Comparison of ENCODE assay signal across 1 cellular context in the genomic region with DNA sequence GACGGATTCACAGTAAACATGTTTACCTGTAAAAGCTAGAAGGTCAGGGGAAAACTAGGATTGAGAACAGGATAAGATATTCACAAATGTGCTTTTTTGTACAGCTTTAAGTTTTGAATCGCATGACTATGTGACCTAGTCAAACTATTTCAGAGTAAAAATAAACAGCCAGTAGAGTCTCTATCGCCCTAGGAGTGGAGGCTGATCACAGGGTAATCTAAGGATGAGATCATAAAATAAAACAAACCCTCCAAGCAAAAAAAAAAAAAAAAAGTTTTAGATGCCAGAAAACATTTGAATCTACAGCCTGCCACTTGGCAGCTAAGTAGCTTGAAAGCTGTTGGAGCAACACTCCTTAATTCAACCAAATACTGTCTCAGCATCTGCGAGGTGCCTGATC.
TF ChIP-seq lines count a peak whose summit lies in the region.

No MANE protein-coding gene starts in this region.

TF ChIP-seq in HepG2, 621 proteins besides CTCF, POLR2A, EP300 and RAD21:
- TF ChIP-seq ARNTL (CRISPR knock-in tag; IDR thresholded peaks at IDR 0.05) (no peak), ZBTB34 (CRISPR knock-in tag; IDR thresholded peaks at IDR 0.05) (no peak), STAG1 (CRISPR knock-in tag; IDR thresholded peaks at IDR 0.05) (no peak), CHD4 (IDR thresholded peaks at IDR 0.05; ENCODE audit: borderline replicate concordance, low read length) (no peak), NR3C1 (CRISPR knock-in tag; IDR thresholded peaks at IDR 0.05) (no peak), REL (CRISPR knock-in tag; conservative IDR thresholded peaks at IDR 0.05) (no peak), NKX3-1 (CRISPR knock-in tag; IDR thresholded peaks at IDR 0.05) (no peak), HOXA7 (CRISPR knock-in tag; IDR thresholded peaks at IDR 0.05) (no peak), ZMAT5 (CRISPR knock-in tag; IDR thresholded peaks at IDR 0.05; ENCODE audit: borderline replicate concordance, low read depth) (no peak), SALL2 (CRISPR knock-in tag; IDR thresholded peaks at IDR 0.05) (no peak), ZNF17 (CRISPR knock-in tag; IDR thresholded peaks at IDR 0.05) (no peak), IKZF1 (IDR thresholded peaks at IDR 0.05) (no peak), NCOA1 (CRISPR knock-in tag; IDR thresholded peaks at IDR 0.05) (no peak), NR2C2 (CRISPR knock-in tag; IDR thresholded peaks at IDR 0.05; ENCODE audit: borderline replicate concordance) (no peak), SSRP1 (CRISPR knock-in tag; IDR thresholded peaks at IDR 0.05) (no peak)
- TF ChIP-seq, protein P1, sequence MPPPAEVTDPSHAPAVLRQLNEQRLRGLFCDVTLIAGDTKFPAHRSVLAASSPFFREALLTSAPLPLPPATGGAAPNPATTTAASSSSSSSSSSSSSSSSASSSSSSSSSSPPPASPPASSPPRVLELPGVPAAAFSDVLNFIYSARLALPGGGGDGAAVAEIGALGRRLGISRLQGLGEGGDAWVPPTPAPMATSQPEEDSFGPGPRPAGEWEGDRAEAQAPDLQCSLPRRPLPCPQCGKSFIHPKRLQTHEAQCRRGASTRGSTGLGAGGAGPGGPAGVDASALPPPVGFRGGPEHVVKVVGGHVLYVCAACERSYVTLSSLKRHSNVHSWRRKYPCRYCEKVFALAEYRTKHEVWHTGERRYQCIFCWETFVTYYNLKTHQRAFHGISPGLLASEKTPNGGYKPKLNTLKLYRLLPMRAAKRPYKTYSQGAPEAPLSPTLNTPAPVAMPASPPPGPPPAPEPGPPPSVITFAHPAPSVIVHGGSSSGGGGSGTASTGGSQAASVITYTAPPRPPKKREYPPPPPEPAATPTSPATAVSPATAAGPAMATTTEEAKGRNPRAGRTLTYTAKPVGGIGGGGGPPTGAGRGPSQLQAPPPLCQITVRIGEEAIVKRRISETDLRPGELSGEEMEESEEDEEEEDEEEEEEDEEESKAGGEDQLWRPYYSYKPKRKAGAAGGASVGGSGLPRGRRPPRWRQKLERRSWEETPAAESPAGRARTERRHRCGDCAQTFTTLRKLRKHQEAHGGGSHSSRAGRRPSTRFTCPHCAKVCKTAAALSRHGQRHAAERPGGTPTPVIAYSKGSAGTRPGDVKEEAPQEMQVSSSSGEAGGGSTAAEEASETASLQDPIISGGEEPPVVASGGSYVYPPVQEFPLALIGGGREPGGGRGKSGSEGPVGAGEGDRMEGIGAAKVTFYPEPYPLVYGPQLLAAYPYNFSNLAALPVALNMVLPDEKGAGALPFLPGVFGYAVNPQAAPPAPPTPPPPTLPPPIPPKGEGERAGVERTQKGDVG (CRISPR knock-in tag; IDR thresholded peaks at IDR 0.05; ENCODE audit: borderline replicate concordance), result no peak
- TF ChIP-seq, protein P2, sequence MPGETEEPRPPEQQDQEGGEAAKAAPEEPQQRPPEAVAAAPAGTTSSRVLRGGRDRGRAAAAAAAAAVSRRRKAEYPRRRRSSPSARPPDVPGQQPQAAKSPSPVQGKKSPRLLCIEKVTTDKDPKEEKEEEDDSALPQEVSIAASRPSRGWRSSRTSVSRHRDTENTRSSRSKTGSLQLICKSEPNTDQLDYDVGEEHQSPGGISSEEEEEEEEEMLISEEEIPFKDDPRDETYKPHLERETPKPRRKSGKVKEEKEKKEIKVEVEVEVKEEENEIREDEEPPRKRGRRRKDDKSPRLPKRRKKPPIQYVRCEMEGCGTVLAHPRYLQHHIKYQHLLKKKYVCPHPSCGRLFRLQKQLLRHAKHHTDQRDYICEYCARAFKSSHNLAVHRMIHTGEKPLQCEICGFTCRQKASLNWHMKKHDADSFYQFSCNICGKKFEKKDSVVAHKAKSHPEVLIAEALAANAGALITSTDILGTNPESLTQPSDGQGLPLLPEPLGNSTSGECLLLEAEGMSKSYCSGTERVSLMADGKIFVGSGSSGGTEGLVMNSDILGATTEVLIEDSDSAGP (CRISPR knock-in tag; IDR thresholded peaks at IDR 0.05; ENCODE audit: borderline replicate concordance), result no peak
- TF ChIP-seq, protein P3, sequence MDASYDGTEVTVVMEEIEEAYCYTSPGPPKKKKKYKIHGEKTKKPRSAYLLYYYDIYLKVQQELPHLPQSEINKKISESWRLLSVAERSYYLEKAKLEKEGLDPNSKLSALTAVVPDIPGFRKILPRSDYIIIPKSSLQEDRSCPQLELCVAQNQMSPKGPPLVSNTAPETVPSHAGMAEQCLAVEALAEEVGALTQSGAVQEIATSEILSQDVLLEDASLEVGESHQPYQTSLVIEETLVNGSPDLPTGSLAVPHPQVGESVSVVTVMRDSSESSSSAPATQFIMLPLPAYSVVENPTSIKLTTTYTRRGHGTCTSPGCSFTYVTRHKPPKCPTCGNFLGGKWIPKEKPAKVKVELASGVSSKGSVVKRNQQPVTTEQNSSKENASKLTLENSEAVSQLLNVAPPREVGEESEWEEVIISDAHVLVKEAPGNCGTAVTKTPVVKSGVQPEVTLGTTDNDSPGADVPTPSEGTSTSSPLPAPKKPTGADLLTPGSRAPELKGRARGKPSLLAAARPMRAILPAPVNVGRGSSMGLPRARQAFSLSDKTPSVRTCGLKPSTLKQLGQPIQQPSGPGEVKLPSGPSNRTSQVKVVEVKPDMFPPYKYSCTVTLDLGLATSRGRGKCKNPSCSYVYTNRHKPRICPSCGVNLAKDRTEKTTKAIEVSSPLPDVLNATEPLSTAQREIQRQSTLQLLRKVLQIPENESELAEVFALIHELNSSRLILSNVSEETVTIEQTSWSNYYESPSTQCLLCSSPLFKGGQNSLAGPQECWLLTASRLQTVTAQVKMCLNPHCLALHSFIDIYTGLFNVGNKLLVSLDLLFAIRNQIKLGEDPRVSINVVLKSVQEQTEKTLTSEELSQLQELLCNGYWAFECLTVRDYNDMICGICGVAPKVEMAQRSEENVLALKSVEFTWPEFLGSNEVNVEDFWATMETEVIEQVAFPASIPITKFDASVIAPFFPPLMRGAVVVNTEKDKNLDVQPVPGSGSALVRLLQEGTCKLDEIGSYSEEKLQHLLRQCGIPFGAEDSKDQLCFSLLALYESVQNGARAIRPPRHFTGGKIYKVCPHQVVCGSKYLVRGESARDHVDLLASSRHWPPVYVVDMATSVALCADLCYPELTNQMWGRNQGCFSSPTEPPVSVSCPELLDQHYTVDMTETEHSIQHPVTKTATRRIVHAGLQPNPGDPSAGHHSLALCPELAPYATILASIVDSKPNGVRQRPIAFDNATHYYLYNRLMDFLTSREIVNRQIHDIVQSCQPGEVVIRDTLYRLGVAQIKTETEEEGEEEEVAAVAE (CRISPR knock-in tag; IDR thresholded peaks at IDR 0.05; ENCODE audit: borderline replicate concordance), result no peak
- TF ChIP-seq, protein P4, sequence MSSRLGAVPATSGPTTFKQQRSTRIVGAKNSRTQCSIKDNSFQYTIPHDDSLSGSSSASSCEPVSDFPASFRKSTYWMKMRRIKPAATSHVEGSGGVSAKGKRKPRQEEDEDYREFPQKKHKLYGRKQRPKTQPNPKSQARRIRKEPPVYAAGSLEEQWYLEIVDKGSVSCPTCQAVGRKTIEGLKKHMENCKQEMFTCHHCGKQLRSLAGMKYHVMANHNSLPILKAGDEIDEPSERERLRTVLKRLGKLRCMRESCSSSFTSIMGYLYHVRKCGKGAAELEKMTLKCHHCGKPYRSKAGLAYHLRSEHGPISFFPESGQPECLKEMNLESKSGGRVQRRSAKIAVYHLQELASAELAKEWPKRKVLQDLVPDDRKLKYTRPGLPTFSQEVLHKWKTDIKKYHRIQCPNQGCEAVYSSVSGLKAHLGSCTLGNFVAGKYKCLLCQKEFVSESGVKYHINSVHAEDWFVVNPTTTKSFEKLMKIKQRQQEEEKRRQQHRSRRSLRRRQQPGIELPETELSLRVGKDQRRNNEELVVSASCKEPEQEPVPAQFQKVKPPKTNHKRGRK (CRISPR knock-in tag; IDR thresholded peaks at IDR 0.05), result no peak
- TF ChIP-seq, protein P5, sequence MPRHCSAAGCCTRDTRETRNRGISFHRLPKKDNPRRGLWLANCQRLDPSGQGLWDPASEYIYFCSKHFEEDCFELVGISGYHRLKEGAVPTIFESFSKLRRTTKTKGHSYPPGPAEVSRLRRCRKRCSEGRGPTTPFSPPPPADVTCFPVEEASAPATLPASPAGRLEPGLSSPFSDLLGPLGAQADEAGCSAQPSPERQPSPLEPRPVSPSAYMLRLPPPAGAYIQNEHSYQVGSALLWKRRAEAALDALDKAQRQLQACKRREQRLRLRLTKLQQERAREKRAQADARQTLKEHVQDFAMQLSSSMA (CRISPR knock-in tag; IDR thresholded peaks at IDR 0.05), result no peak
TF ChIP-seq in HepG2: peak in this region for 0.
